22 cellular contexts compared by ENCODE assay signal in the genomic region with DNA sequence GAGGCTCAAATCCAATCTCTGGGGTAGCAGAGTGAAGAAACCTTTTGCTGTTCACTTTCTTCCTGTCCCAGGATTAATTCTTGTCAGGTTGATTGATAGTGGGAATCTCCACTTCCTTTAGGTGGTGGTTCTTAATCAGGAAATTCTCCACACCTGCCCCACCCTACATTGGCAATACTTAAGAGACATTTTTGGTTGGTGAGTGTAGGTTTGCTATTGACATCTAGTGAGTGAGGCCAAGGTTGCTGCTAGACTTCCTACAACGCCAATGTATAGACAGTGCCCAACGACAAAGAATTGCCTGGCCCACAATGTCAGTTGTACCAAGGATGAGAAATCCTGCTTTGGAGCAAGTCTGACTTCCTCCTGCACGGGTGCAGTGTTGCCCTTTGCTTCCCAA. TPM values are rescaled to one million over a fixed set of nuclear protein-coding genes. Genes with fewer than 3 reads are reported as not detected.
DNase-seq lines count a peak whose midpoint lies in the region; ATAC-seq, FAIRE-seq and TF ChIP-seq lines count a peak whose summit lies in the region.
"Had no signal": no experiment of that assay in that cellular context is flagged by ENCODE, and none has a peak within 500 bp of the region (broad histone marks: within the 10 kb centered on the region; RNA-seq: fewer than 3 reads in every experiment).

No MANE protein-coding gene starts in this region.

- H3K27ac ChIP-seq in epithelial cell of prostate (peak overlapping the region; percentile 75), ascending aorta (no peak overlapping the region)
- H3K27ac ChIP-seq: GM23248, hepatocyte, tibial artery had no signal

- H3K4me1 ChIP-seq in ascending aorta = peaks cover 0 to 4% of the 10 kb centered on the region in 2 donors

- TF ChIP-seq CTCF in omental fat pad (IDR thresholded peaks at IDR 0.05) (no peak), ascending aorta (IDR thresholded peaks at IDR 0.05) (no peak)

- H3K27me3 ChIP-seq in ascending aorta (no peaks in the 10 kb centered on the region), H7 (ENCODE audit: control insufficient read depth, insufficient read depth, low read length) (no peaks in the 10 kb centered on the region)
- H3K27me3 ChIP-seq: hepatocyte, tibial artery had no signal

- no peaks in the 10 kb centered on the region for H3K9me3 ChIP-seq in ascending aorta
- H3K9me3 ChIP-seq: tibial artery had no signal

- FAIRE-seq in H54 (lab: Jason Lieb, UNC) = peak; percentile 89

- peak; percentile 60 for ATAC-seq in omental fat pad (ENCODE audit: low FRiP score)
- ATAC-seq: Panc1; sciatic nerve; stimulated activated naive CD8-positive, alpha-beta T cell treated with anti-CD3 and anti-CD28 coated beads, Interleukin-15, amount 100 ng/mL, for 72 hours had no signal

- H3K36me3 ChIP-seq in ascending aorta (no peaks in the 10 kb centered on the region), H7 (replicated peaks; ENCODE audit: control insufficient read depth, insufficient read depth, low read length) (no peaks in the 10 kb centered on the region)
- H3K36me3 ChIP-seq: tibial artery had no signal

- H3K4me3 ChIP-seq in ascending aorta = no peak overlapping the region
- no peak overlapping the region for H3K4me3 ChIP-seq in H7 (ENCODE audit: insufficient read depth, low read depth, low read length)
- H3K4me3 ChIP-seq: GM23248, hepatocyte, tibial artery had no signal

- no peak for DNase-seq in H54 (ENCODE audit: insufficient read length, low spot score)
- DNase-seq in NCI-H460 (ENCODE audit: extremely low read depth, low read depth) = peak; percentile 72
- DNase-seq in epithelial cell of prostate (ENCODE audit: low read depth, low spot score) = peak; percentile 85
- DNase-seq in omental fat pad (ENCODE audit: low spot score) = no peak
- DNase-seq in cerebellar cortex (ENCODE audit: low spot score) = no peak
- DNase-seq in activated CD4-positive, CD25-positive, alpha-beta regulatory T cell treated with anti-CD3 and anti-CD28 coated beads, Interleukin-2, amount 50 U/mL, for 72 hours = no peak
- DNase-seq in ascending aorta (ENCODE audit: low spot score in 2 of 2) = no peak
- no peak for DNase-seq in H7
- DNase-seq: activated CD4-positive, alpha-beta memory T cell treated with anti-CD3 and anti-CD28 coated beads, Interleukin-2, amount 10 ng/mL, durations not matched to agents 7 days and 5 days; activated effector memory CD4-positive, alpha-beta T cell treated with Interleukin-2 at 50 U/mL for 16 hours; activated naive CD8-positive, alpha-beta T cell treated with anti-CD3 and anti-CD28 coated beads for 36 hours; foreskin fibroblast; GM23248; NCI-H1092; NCI-H1930; NK-92 treated with Interleukin-12 subunit alpha and Interleukin-12 subunit beta, amount 100 ng/mL, for 24 hours; stimulated activated naive CD8-positive, alpha-beta T cell treated with anti-CD3 and anti-CD28 coated beads, Interleukin-15, amount 100 ng/mL, for 72 hours; tibial artery had no signal

- intact Hi-C loops in ascending aorta (cut with DNase I) = loop anchor here (10.0 kb wide), 1 partner anchor 174 kb away; a partner anchor contains a TSS

- TF ChIP-seq POLR2A in H54 (IDR thresholded peaks at IDR 0.05; ENCODE audit: low read depth, low read length) = no peak

RNA-seq across cellular contexts. Expression of a gene that starts 38.4 kb away (rescaled TPM):
- 1.3 TPM in 1 of 2 replicates, not detected in the other for total RNA-seq in NCI-H460 (2014; rRNA removed; shearing (Covaris generic))
- not detected in 2 replicates for polyA plus RNA-seq in NCI-H460 (2014; cell fraction: nucleus; rRNA removed)
- 1 to 10 TPM; 5.1 to 7.1 (median 5.9) TPM for total RNA-seq in omental fat pad
- total RNA-seq in ascending aorta = 6.9 TPM
- not detected in 2 replicates for total RNA-seq in H7 (2014; rRNA removed; shearing (Covaris generic))
- total RNA-seq: hepatocyte had no signal
- polyA plus RNA-seq: neural cell had no signal

Comparison
In these comparisons a context has a peak if more than half of its experiments do, and no peak if none do; other contexts are left out.
1. DNase-seq: peak in NCI-H460 (single experiment) and epithelial cell of prostate (single experiment); none in H54 (single experiment), omental fat pad (single experiment), cerebellar cortex (single experiment), activated CD4-positive, CD25-positive, alpha-beta regulatory T cell treated with anti-CD3 and anti-CD28 coated beads, Interleukin-2, amount 50 U/mL, for 72 hours (single experiment), ascending aorta (0 of 2) and H7 (single experiment).